ENCODE assay signal across 20 cellular contexts in the genomic region with DNA sequence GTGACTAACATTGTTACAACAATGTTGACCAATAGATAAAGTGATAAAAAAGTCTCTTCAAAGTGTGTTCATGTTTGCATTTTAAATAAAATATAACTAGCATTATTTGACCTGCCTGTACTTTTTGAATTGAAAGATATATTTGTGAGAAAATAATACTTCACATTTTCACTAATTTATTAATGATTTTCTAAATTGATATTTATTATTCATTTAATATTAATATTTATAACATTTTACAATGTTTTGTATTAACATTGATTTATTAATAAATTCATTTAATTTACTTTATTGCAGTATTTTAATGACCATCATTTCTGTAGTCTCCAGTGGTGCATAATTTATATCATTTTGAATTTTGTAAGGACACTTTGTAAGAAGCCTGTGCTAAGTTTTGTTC.
DNase-seq lines count a peak whose midpoint lies in the region; ATAC-seq, FAIRE-seq and TF ChIP-seq lines count a peak whose summit lies in the region.
"Had no signal": no experiment of that assay in that cellular context is flagged by ENCODE, and none has a peak within 500 bp of the region (broad histone marks: within the 10 kb centered on the region; RNA-seq: fewer than 3 reads in every experiment).

No MANE protein-coding gene starts in this region.

- H2AFZ ChIP-seq in OCI-LY3 (ENCODE audit: low read depth, low read length), result no peak overlapping the region

- peaks cover 10% of the 10 kb centered on the region; the same call in 1 of the 2 replicates for H3K27me3 Mint-ChIP-seq in WTC11 (ENCODE audit: low read depth)
- H3K27me3 Mint-ChIP-seq in natural killer cell treated with Interleukin-12 subunit alpha and Interleukin-12 subunit beta and Interleukin-15 and Interleukin-18, amount 100 ng/mL, for 72 hours, result peaks cover 9% of the 10 kb centered on the region in 2 donors
- peaks cover 0 to 2% (median 0%) of the 10 kb centered on the region in 3 donors for H3K27me3 Mint-ChIP-seq in immature natural killer cell (ENCODE audit: low read depth in 3 of 3)

- H3K9ac ChIP-seq in OCI-LY3 (ENCODE audit: low read length), result peak overlapping the region; percentile 34; the same call in 1 of the 2 replicates
- H3K9ac ChIP-seq: BLaER1 treated with 17β-estradiol and CSF1 and Interleukin-3, amounts not matched to agents 10 nM and 100 nM had no signal

- H3K27ac ChIP-seq in OCI-LY3 (ENCODE audit: low read length), result no peak overlapping the region
- H3K27ac ChIP-seq: 22Rv1; BLaER1 treated with 17β-estradiol and CSF1 and Interleukin-3, amounts not matched to agents 10 nM and 100 nM had no signal

- no peaks in the 10 kb centered on the region for H3K79me2 ChIP-seq in OCI-LY3 (ENCODE audit: low read length)

- H3K4me3 Mint-ChIP-seq in WTC11 (no peak overlapping the region), immature natural killer cell (no peak overlapping the region)
- H3K4me3 Mint-ChIP-seq in natural killer cell treated with Interleukin-12 subunit alpha and Interleukin-12 subunit beta and Interleukin-15 and Interleukin-18, amount 100 ng/mL, for 72 hours, result no peak overlapping the region
- H3K4me3 Mint-ChIP-seq: B cell; CD8-positive, alpha-beta memory T cell; H9 had no signal

- H3K27ac Mint-ChIP-seq in WTC11 (no peak overlapping the region), immature natural killer cell (no peak overlapping the region)
- H3K27ac Mint-ChIP-seq in natural killer cell treated with Interleukin-12 subunit alpha and Interleukin-12 subunit beta and Interleukin-15 and Interleukin-18, amount 100 ng/mL, for 72 hours, result no peak overlapping the region
- H3K27ac Mint-ChIP-seq: B cell, H9 had no signal

- no peaks in the 10 kb centered on the region for H3K36me3 ChIP-seq in OCI-LY3 (replicated peaks; ENCODE audit: low read depth, low read length)
- H3K36me3 ChIP-seq: BLaER1 treated with 17β-estradiol and CSF1 and Interleukin-3, amounts not matched to agents 10 nM and 100 nM had no signal

- H3K4me1 Mint-ChIP-seq in WTC11 (peaks cover 4% of the 10 kb centered on the region), immature natural killer cell (peaks cover 0 to 10% of the 10 kb centered on the region in 2 donors)
- peaks cover 3 to 4% of the 10 kb centered on the region in 2 donors for H3K4me1 Mint-ChIP-seq in natural killer cell treated with Interleukin-12 subunit alpha and Interleukin-12 subunit beta and Interleukin-15 and Interleukin-18, amount 100 ng/mL, for 72 hours (ENCODE audit: low read depth in 2 of 2)
- H3K4me1 Mint-ChIP-seq: CD8-positive, alpha-beta memory T cell had no signal

- no peak overlapping the region for H3K4me3 ChIP-seq in OCI-LY3 (ENCODE audit: low read length)
- H3K4me3 ChIP-seq: BLaER1 treated with 17β-estradiol and CSF1 and Interleukin-3, amounts not matched to agents 10 nM and 100 nM had no signal

- H3K4me2 ChIP-seq in OCI-LY3 (ENCODE audit: low read length), result peak overlapping the region; percentile 84; the same call in 1 of the 2 replicates
- H3K4me2 ChIP-seq: BLaER1 treated with 17β-estradiol and CSF1 and Interleukin-3, amounts not matched to agents 10 nM and 100 nM had no signal

- no peaks in the 10 kb centered on the region for H3K36me3 Mint-ChIP-seq in WTC11
- no peaks in the 10 kb centered on the region for H3K36me3 Mint-ChIP-seq in natural killer cell treated with Interleukin-12 subunit alpha and Interleukin-12 subunit beta and Interleukin-15 and Interleukin-18, amount 100 ng/mL, for 72 hours
- no peaks in the 10 kb centered on the region for H3K36me3 Mint-ChIP-seq in immature natural killer cell
- H3K36me3 Mint-ChIP-seq: CD8-positive, alpha-beta memory T cell had no signal

- POLR2A ChIA-PET in WTC11 (lab: Charles Lee), result no interaction called here

- FAIRE-seq in A204.1 (lab: Jason Lieb, UNC) (peak; percentile 93), islet of Langerhans (lab: Jason Lieb, UNC) (peak; percentile 71)
- FAIRE-seq: GM12892, GM18507, GM19239, H1 had no signal

- TF ChIP-seq CTCF in OCI-LY3 (IDR thresholded peaks at IDR 0.05; ENCODE audit: low read depth, low read length) (no peak), WTC11 (IDR thresholded peaks at IDR 0.05) (no peak)

- no peaks in the 10 kb centered on the region for H3K9me3 ChIP-seq in OCI-LY3 (ENCODE audit: insufficient read depth, low read length)
- H3K9me3 ChIP-seq: BLaER1 treated with 17β-estradiol and CSF1 and Interleukin-3, amounts not matched to agents 10 nM and 100 nM; Caco-2 had no signal

- no peaks in the 10 kb centered on the region for H3K27me3 ChIP-seq in OCI-LY3 (ENCODE audit: low read depth, low read length)
- H3K27me3 ChIP-seq: BLaER1 treated with 17β-estradiol and CSF1 and Interleukin-3, amounts not matched to agents 10 nM and 100 nM had no signal

- H3K9me3 Mint-ChIP-seq in WTC11, result peaks cover 4% of the 10 kb centered on the region; the same call in 1 of the 2 replicates
- peaks cover 4% of the 10 kb centered on the region for H3K9me3 Mint-ChIP-seq in natural killer cell treated with Interleukin-12 subunit alpha and Interleukin-12 subunit beta and Interleukin-15 and Interleukin-18, amount 100 ng/mL, for 72 hours
- H3K9me3 Mint-ChIP-seq in immature natural killer cell, result peaks cover 0 to 3% (median 0%) of the 10 kb centered on the region in 6 donors
- H3K9me3 Mint-ChIP-seq: CD8-positive, alpha-beta memory T cell; H9 had no signal

- CTCF ChIA-PET in WTC11 (lab: Charles Lee), result no interaction called here

- H3K4me1 ChIP-seq in OCI-LY3 (ENCODE audit: low read length), result peaks cover 26% of the 10 kb centered on the region
- H3K4me1 ChIP-seq: Caco-2 had no signal

- ATAC-seq in WTC11, result no peak
- no peak for ATAC-seq in natural killer cell treated with Interleukin-12 subunit alpha and Interleukin-12 subunit beta and Interleukin-15 and Interleukin-18, amount 100 ng/mL, for 72 hours

- H4K20me1 ChIP-seq in OCI-LY3 (ENCODE audit: insufficient read depth, low read length), result no peaks in the 10 kb centered on the region
- H4K20me1 ChIP-seq: BLaER1 treated with 17β-estradiol and CSF1 and Interleukin-3, amounts not matched to agents 10 nM and 100 nM had no signal

- no peak for DNase-seq in WTC11 (ENCODE audit: low spot score)
- no peak for DNase-seq in natural killer cell treated with Interleukin-12 subunit alpha and Interleukin-12 subunit beta and Interleukin-15 and Interleukin-18, amount 100 ng/mL, for 72 hours (ENCODE audit: low spot score)
- no peak for DNase-seq in activated CD8-positive, alpha-beta memory T cell treated with anti-CD3 and anti-CD28 coated beads, Interleukin-2, amount 50 U/mL, for 48 hours
- DNase-seq in immature natural killer cell, result no peak
- no peak for DNase-seq in COLO829 (ENCODE audit: low spot score)
- DNase-seq: Caco-2; CD8-positive, alpha-beta memory T cell; GDM1; H9; KG1 had no signal

TF ChIP-seq in WTC11, 78 proteins besides CTCF, POLR2A, EP300 and RAD21:
- TF ChIP-seq TEAD4 (CRISPR knock-in tag; IDR thresholded peaks at IDR 0.05) (no peak), ZNF121 (CRISPR knock-in tag; IDR thresholded peaks at IDR 0.05) (no peak), ZNF263 (CRISPR knock-in tag; IDR thresholded peaks at IDR 0.05; ENCODE audit: low read depth) (no peak), ATF1 (CRISPR knock-in tag; IDR thresholded peaks at IDR 0.05) (no peak), HMGA2 (CRISPR knock-in tag; IDR thresholded peaks at IDR 0.05) (peak; percentile 95), TEAD1 (CRISPR knock-in tag; IDR thresholded peaks at IDR 0.05) (no peak)
